11 cellular contexts compared by ENCODE assay signal in genomic region chr5:149358818-149359217, GRCh38. TPM values are rescaled to one million over a fixed set of nuclear protein-coding genes. Genes with fewer than 3 reads are reported as not detected.
A peak's percentile ranks its signal among the peaks of the same experiment; 100 is the strongest.
DNase-seq lines count a peak whose midpoint lies in the region; ATAC-seq, FAIRE-seq and TF ChIP-seq lines count a peak whose summit lies in the region.
"Had no signal": no experiment of that assay in that cellular context is flagged by ENCODE, and none has a peak within 500 bp of the region (broad histone marks: within the 10 kb centered on the region; RNA-seq: fewer than 3 reads in every experiment).

No MANE protein-coding gene starts in this region.

- TF ChIP-seq CTCF in A673 (conservative IDR thresholded peaks at IDR 0.05; ENCODE audit: low read depth, low read length) (no peak), HEK293 (tag by site-specific recombination; IDR thresholded peaks at IDR 0.05) (no peak), keratinocyte (optimal IDR thresholded peaks at IDR 0.05 in 1 of 3, IDR thresholded peaks at IDR 0.05 in 1 of 3, conservative IDR thresholded peaks at IDR 0.05 in 1 of 3; ENCODE audit: extremely low read depth in 1 of 3, insufficient read depth in 2 of 3, low read length in 3 of 3) (no peak)

- no peak for FAIRE-seq in keratinocyte (lab: Jason Lieb, UNC)

- H3K79me2 ChIP-seq in keratinocyte (ENCODE audit: control insufficient read depth, insufficient read depth, low read length), result peaks cover 4% of the 10 kb centered on the region

- CTCF ChIA-PET in A673 (lab: Charles Lee), result interaction anchor here (2.2 kb wide), 1 partner anchor 8 kb away, joined by 11 read pairs; no protein-coding TSS in a partner anchor
- CTCF ChIA-PET in HEK293 (lab: Yijun Ruan, JAX), result interaction anchor here (0.6 to 1.3 kb wide), 2 partner anchors 13 to 42 kb away, joined by 3 to 4 read pairs; no protein-coding TSS in a partner anchor

- no peak overlapping the region for H3K27ac ChIP-seq in A673 (ENCODE audit: low read depth, low read length, poor library complexity, severe bottlenecking)
- no peak overlapping the region for H3K27ac ChIP-seq in HEK293 (ENCODE audit: extremely low read depth, low read depth, low read length)
- H3K27ac ChIP-seq in keratinocyte (ENCODE audit: control insufficient read depth, insufficient read depth, low read length), result no peak overlapping the region

- BruUV-seq in A673 (replicated peaks; lab: Mats Ljungman, UMichigan), result no TSS peak

- peak overlapping the region; percentile 89 for H3K27ac Mint-ChIP-seq in activated naive CD8-positive, alpha-beta T cell

- H3K4me3 ChIP-seq in A673 (ENCODE audit: low read depth, low read length, poor library complexity, severe bottlenecking) (peak overlapping the region; percentile 62), HEK293 (ENCODE audit: low read depth, low read length) (no peak overlapping the region), keratinocyte (ENCODE audit: control insufficient read depth in 2 of 3, extremely low read depth in 1 of 3, insufficient read depth in 2 of 3, low read depth in 1 of 3, low read length in 3 of 3) (no peak overlapping the region)

- H3K9me3 ChIP-seq in A673 (ENCODE audit: low read depth, low read length, poor library complexity, severe bottlenecking) (no peaks in the 10 kb centered on the region), HEK293 (ENCODE audit: control insufficient read depth, insufficient read depth, low read depth, low read length) (no peaks in the 10 kb centered on the region), keratinocyte (ENCODE audit: control insufficient read depth, low read depth, low read length) (no peaks in the 10 kb centered on the region)
- H3K9me3 ChIP-seq: spleen had no signal

- H3K4me3 Mint-ChIP-seq in activated naive CD8-positive, alpha-beta T cell, result peak overlapping the region; percentile 94

- ATAC-seq in GM21390 (IDR thresholded peaks at IDR 0.05; ENCODE audit: unreplicated experiment) (no peak), GM18520 (IDR thresholded peaks at IDR 0.05; ENCODE audit: unreplicated experiment) (no peak)

- H3K4me1 Mint-ChIP-seq in activated naive CD8-positive, alpha-beta T cell (ENCODE audit: low read depth), result peaks cover 54% of the 10 kb centered on the region

- POLR2A ChIA-PET in A673 (lab: Charles Lee; ENCODE audit: low non-redundant PET) (no interaction called here), HEK293 (lab: Yijun Ruan, JAX) (interaction anchor here (1.2 to 5.6 kb wide), 3 partner anchors 14 to 42 kb away, joined by 3 to 77 read pairs (median 3); partner anchors contain the start of gene GRPEL2)

- no peak overlapping the region for H2AFZ ChIP-seq in keratinocyte (ENCODE audit: control insufficient read depth, low read length)

- H3K4me1 ChIP-seq in A673 (ENCODE audit: insufficient read depth, low read length, poor library complexity, severe bottlenecking) (peaks cover 10% of the 10 kb centered on the region), HEK293 (ENCODE audit: control insufficient read depth, insufficient read depth, low read length) (no peaks in the 10 kb centered on the region), keratinocyte (ENCODE audit: control insufficient read depth, extremely low read depth, insufficient read depth, low read length) (peaks cover 7% of the 10 kb centered on the region)

- no peaks in the 10 kb centered on the region for H4K20me1 ChIP-seq in keratinocyte (ENCODE audit: control insufficient read depth, extremely low read depth, insufficient read depth, low read length)

- dilution Hi-C loops in keratinocyte (cut with MboI; ENCODE audit: extremely low pct_ligation_motif_present, low sequenced_read_pairs), result no loop called here

- H3K36me3 ChIP-seq in A673 (ENCODE audit: insufficient read depth, low read length, poor library complexity, severe bottlenecking) (peaks cover 9% of the 10 kb centered on the region), HEK293 (ENCODE audit: control insufficient read depth in 2 of 2, insufficient read depth in 1 of 2, low read length in 2 of 2) (peaks cover under 1 to 22% of the 10 kb centered on the region in 2 experiments; a peak in 2 of 3 replicates), keratinocyte (ENCODE audit: control insufficient read depth in 2 of 2, extremely low read depth in 1 of 2, insufficient read depth in 2 of 2, low read length in 2 of 2) (peaks cover 0 to 3% of the 10 kb centered on the region in 2 experiments)

- peak overlapping the region; percentile 87 for H3K4me2 ChIP-seq in keratinocyte (ENCODE audit: control insufficient read depth, extremely low read depth, insufficient read depth, low read depth, low read length)

- intact Hi-C loops in A673 (cut with micrococcal nuclease; ENCODE audit: unreplicated experiment), result no loop called here

- H3K27me3 Mint-ChIP-seq in activated naive CD8-positive, alpha-beta T cell, result no peaks in the 10 kb centered on the region

- H3K27me3 ChIP-seq in A673 (replicated peaks; ENCODE audit: insufficient read depth, low read depth, low read length, poor library complexity), result no peaks in the 10 kb centered on the region
- H3K27me3 ChIP-seq in keratinocyte (ENCODE audit: control insufficient read depth, extremely low read depth, insufficient read depth, low read length), result no peaks in the 10 kb centered on the region
- H3K27me3 ChIP-seq: spleen had no signal

- no peak for DNase-seq in A673 (ENCODE audit: low spot score)
- DNase-seq in keratinocyte (ENCODE audit: low read depth, low spot score), result no peak
- no peak for DNase-seq in DMS 273 (lab: John Stamatoyannopoulos, UW; ENCODE audit: unreplicated experiment)
- DNase-seq in NK-92 (lab: John Stamatoyannopoulos, UW; ENCODE audit: unreplicated experiment), result no peak

- no peak overlapping the region for H3K9ac ChIP-seq in keratinocyte (ENCODE audit: control insufficient read depth, extremely low read depth, insufficient read depth, low read length)

- H3K9me1 ChIP-seq in keratinocyte (ENCODE audit: control insufficient read depth, extremely low read depth, insufficient read depth, low read length), result no peaks in the 10 kb centered on the region

- H3K36me3 Mint-ChIP-seq in activated naive CD8-positive, alpha-beta T cell, result peaks cover 4% of the 10 kb centered on the region

- H3K9me3 Mint-ChIP-seq in activated naive CD8-positive, alpha-beta T cell (ENCODE audit: low read depth), result no peaks in the 10 kb centered on the region

TF ChIP-seq in HEK293, 187 proteins besides CTCF, POLR2A, EP300 and RAD21:
- no peak for TF ChIP-seq MZF1 (tag by site-specific recombination; IDR thresholded peaks at IDR 0.05; ENCODE audit: borderline replicate concordance)
- no peak for TF ChIP-seq ZNF843 (tag by site-specific recombination; IDR thresholded peaks at IDR 0.05)
- TF ChIP-seq ATF2 (tag by site-specific recombination; IDR thresholded peaks at IDR 0.05; ENCODE audit: low read depth), result 0 out of 2 replicates have a peak, but pooled peaks have one; percentile 4

RNA-seq across cellular contexts. Expression of gene PCYOX1L, which starts 1.0 kb away (rescaled TPM):
- total RNA-seq in A673 (2021), result 1.8 and 2.9 TPM in 2 replicates
- polyA plus RNA-seq in keratinocyte, result 9.5 to 12.8 TPM (median 9.9 TPM) in 3 replicates
- polyA plus RNA-seq in keratinocyte (2011; ENCODE audit: low read depth), result 6.3 TPM
- 5.6 and 6.1 TPM in 2 replicates for polyA plus RNA-seq in keratinocyte (2011; cell fraction: cytosol; rRNA removed)
- 23.6 and 26.8 TPM in 2 replicates for polyA plus RNA-seq in keratinocyte (2011; cell fraction: nucleus; rRNA removed)
- polyA plus RNA-seq in keratinocyte (2012; ENCODE audit: low replicate concordance), result 6.9 and 8.3 TPM in 2 replicates
- 7.4 to 11.9 TPM (median 9.5 TPM) in 3 replicates for polyA minus RNA-seq in keratinocyte
- 6.9 TPM for polyA minus RNA-seq in keratinocyte (2011; cell fraction: cytosol; rRNA and poly(A)+ RNA removed)
- polyA minus RNA-seq in keratinocyte (2011; cell fraction: nucleus; rRNA and poly(A)+ RNA removed), result 8.1 and 9.8 TPM in 2 replicates

RNA-seq across cellular contexts. Expression of gene GRPEL2, which starts 13.5 kb away (rescaled TPM):
- total RNA-seq in A673 (2021), result 33.2 and 37.2 TPM in 2 replicates
- 11.4 to 17.5 TPM (median 11.7 TPM) in 3 replicates for polyA plus RNA-seq in keratinocyte
- polyA plus RNA-seq in keratinocyte (2011; ENCODE audit: low read depth), result 17.2 TPM
- polyA plus RNA-seq in keratinocyte (2011; cell fraction: cytosol; rRNA removed), result 7.2 and 13.7 TPM in 2 replicates
- polyA plus RNA-seq in keratinocyte (2011; cell fraction: nucleus; rRNA removed), result 7.1 and 10.6 TPM in 2 replicates
- polyA plus RNA-seq in keratinocyte (2012; ENCODE audit: low replicate concordance), result 8.9 and 12.9 TPM in 2 replicates
- 6.2 to 17.2 TPM (median 13.1 TPM) in 3 replicates for polyA minus RNA-seq in keratinocyte
- 19.2 TPM for polyA minus RNA-seq in keratinocyte (2011; cell fraction: cytosol; rRNA and poly(A)+ RNA removed)
- polyA minus RNA-seq in keratinocyte (2011; cell fraction: nucleus; rRNA and poly(A)+ RNA removed), result 9.3 and 11.9 TPM in 2 replicates

RNA-seq across cellular contexts. Expression of gene IL17B, which starts 20.3 kb away (rescaled TPM):
- total RNA-seq in A673 (2021), result not detected in 2 replicates
- polyA plus RNA-seq in keratinocyte, result not detected in 3 replicates
- not detected for polyA plus RNA-seq in keratinocyte (2011; ENCODE audit: low read depth)
- not detected in 2 replicates for polyA plus RNA-seq in keratinocyte (2011; cell fraction: cytosol; rRNA removed)
- not detected in 2 replicates for polyA plus RNA-seq in keratinocyte (2011; cell fraction: nucleus; rRNA removed)
- polyA plus RNA-seq in keratinocyte (2012; ENCODE audit: low replicate concordance), result not detected in 2 replicates
- polyA minus RNA-seq in keratinocyte, result not detected in 3 replicates
- polyA minus RNA-seq in keratinocyte (2011; cell fraction: cytosol; rRNA and poly(A)+ RNA removed), result not detected
- not detected in 2 replicates for polyA minus RNA-seq in keratinocyte (2011; cell fraction: nucleus; rRNA and poly(A)+ RNA removed)
- total RNA-seq: HT1080, RPMI7951 had no signal
